In genomic region chr18:41378628-41379027, GRCh38 we compare ENCODE assay signal across 12 cellular contexts.
DNase-seq lines count a peak whose midpoint lies in the region; ATAC-seq, FAIRE-seq and TF ChIP-seq lines count a peak whose summit lies in the region.
"Had no signal": no experiment of that assay in that cellular context is flagged by ENCODE, and none has a peak within 500 bp of the region (broad histone marks: within the 10 kb centered on the region; RNA-seq: fewer than 3 reads in every experiment).

No MANE protein-coding gene starts in this region.

- H3K23me2 ChIP-seq in H9 (ENCODE audit: insufficient read length, low read depth, low read length, poor library complexity, severe bottlenecking) (no peaks in the 10 kb centered on the region), H1 (ENCODE audit: low read depth, low read length) (no peaks in the 10 kb centered on the region; the same call in 1 of the 2 replicates)

- H3T11ph ChIP-seq in H9 (ENCODE audit: low read length) = no peak overlapping the region

- H3K4me1 Mint-ChIP-seq in H9 (peaks cover 6 to 26% of the 10 kb centered on the region in 2 experiments), progenitor cell of endocrine pancreas (ENCODE audit: low read depth) (peaks cover 10% of the 10 kb centered on the region)
- H3K4me1 Mint-ChIP-seq in naive thymus-derived CD8-positive, alpha-beta T cell = no peaks in the 10 kb centered on the region

- H3K27me3 ChIP-seq in H9 (ENCODE audit: insufficient read depth, low read length) = no peaks in the 10 kb centered on the region
- no peaks in the 10 kb centered on the region for H3K27me3 ChIP-seq in H1 (replicated peaks in 1 of 4; ENCODE audit: control insufficient read depth in 3 of 4, extremely low read depth in 1 of 4, insufficient read depth in 3 of 4, low read length in 3 of 4)
- H3K27me3 ChIP-seq: sigmoid colon had no signal

- no peak overlapping the region for H3K18ac ChIP-seq in H9 (ENCODE audit: insufficient read length, low read depth, low read length)
- no peak overlapping the region for H3K18ac ChIP-seq in H1 (ENCODE audit: extremely low read depth, low read length)

- no peak overlapping the region for H3K23ac ChIP-seq in H9 (ENCODE audit: insufficient read length, low read depth, low read length)
- H3K23ac ChIP-seq in H1 (ENCODE audit: insufficient read length) = no peak overlapping the region

- CTCF ChIA-PET in H1 (lab: Charles Lee; ENCODE audit: partially characterized antibody) = interaction anchor here (0.5 to 1.8 kb wide), 14 partner anchors 13 to 1356 kb away, joined by 3 to 7 read pairs (median 3); no protein-coding TSS in a partner anchor

- H2BK20ac ChIP-seq in H9 (ENCODE audit: low read depth, low read length, poor library complexity, severe bottlenecking) = no peak overlapping the region
- H2BK20ac ChIP-seq in H1 (ENCODE audit: low read length) = no peak overlapping the region

- TF ChIP-seq RAD21 in H1 (IDR thresholded peaks at IDR 0.05 in 1 of 2, conservative IDR thresholded peaks at IDR 0.05 in 1 of 2; ENCODE audit: low read depth in 2 of 2, low read length in 2 of 2) = peak; percentile 87

- H3K79me2 ChIP-seq in H9 (ENCODE audit: insufficient read depth, low read length) (no peaks in the 10 kb centered on the region), H1 (ENCODE audit: control insufficient read depth in 1 of 2, insufficient read depth in 2 of 2, low read length in 2 of 2) (no peaks in the 10 kb centered on the region)

- TF ChIP-seq POLR2A in H1 (IDR thresholded peaks at IDR 0.05; ENCODE audit: control extremely low read depth in 1 of 2, low read depth in 2 of 2, low read length in 2 of 2) = no peak

- no peak overlapping the region for H2AFZ ChIP-seq in H9 (ENCODE audit: low read length)
- peak overlapping the region; percentile 8; the same call in 1 of the 2 replicates for H2AFZ ChIP-seq in H1 (ENCODE audit: low read length)

- no peak overlapping the region for H4K8ac ChIP-seq in H9 (replicated peaks; ENCODE audit: insufficient read length, low read depth, low read length)
- no peak overlapping the region for H4K8ac ChIP-seq in H1 (ENCODE audit: extremely low read depth, insufficient read depth, low read length)

- H3K27ac ChIP-seq in H9 (ENCODE audit: insufficient read length, low read depth, low read length) (no peak overlapping the region), H1 (ENCODE audit: low read depth, low read length) (no peak overlapping the region)
- H3K27ac ChIP-seq: sigmoid colon had no signal

- no peaks in the 10 kb centered on the region for H4K20me1 ChIP-seq in H9 (ENCODE audit: control insufficient read depth, insufficient read depth, insufficient read length)
- H4K20me1 ChIP-seq in H1 (replicated peaks in 1 of 2; ENCODE audit: control insufficient read depth in 1 of 2, insufficient read depth in 2 of 2, low read length in 2 of 2) = no peaks in the 10 kb centered on the region

- no peak overlapping the region for H3K14ac ChIP-seq in H9 (ENCODE audit: insufficient read depth, low read length)
- no peak overlapping the region for H3K14ac ChIP-seq in H1 (ENCODE audit: insufficient read length)

- DNase-seq in H9 (no peak), NCI-H748 treated with DMSO at 0.1 percent for 48 hours (lab: John Stamatoyannopoulos, UW) (peak; percentile 76), H1 (ENCODE audit: low read depth in 1 of 2, low spot score in 2 of 2) (no peak), progenitor cell of endocrine pancreas (ENCODE audit: low spot score, unreplicated experiment) (no peak), NCI-H2196 treated with DMSO at 0.1 percent for 48 hours (lab: John Stamatoyannopoulos, UW; ENCODE audit: unreplicated experiment) (no peak)
- DNase-seq in naive thymus-derived CD8-positive, alpha-beta T cell = no peak
- no peak for DNase-seq in activated naive CD4-positive, alpha-beta T cell (lab: John Stamatoyannopoulos, UW)
- DNase-seq: activated CD4-positive, CD25-positive, alpha-beta regulatory T cell treated with anti-CD3 and anti-CD28 coated beads, Interleukin-2, amount 50 U/mL, for 72 hours; amygdala; sigmoid colon; stimulated activated naive CD4-positive, alpha-beta T cell had no signal

- H3K27ac Mint-ChIP-seq in H9 (no peak overlapping the region), progenitor cell of endocrine pancreas (no peak overlapping the region)
- no peak overlapping the region for H3K27ac Mint-ChIP-seq in naive thymus-derived CD8-positive, alpha-beta T cell

- no peak overlapping the region for H3K4ac ChIP-seq in H9 (ENCODE audit: low read depth, low read length)
- H3K4ac ChIP-seq in H1 (replicated peaks; ENCODE audit: insufficient read length, low read depth, low read length) = no peak overlapping the region

- TF ChIP-seq EP300 in H1 (IDR thresholded peaks at IDR 0.05; ENCODE audit: borderline replicate concordance in 1 of 2, low read depth in 2 of 2, low read length in 2 of 2) = no peak

- H4K91ac ChIP-seq in H9 (ENCODE audit: insufficient read length, low read depth, low read length) (no peak overlapping the region), H1 (replicated peaks; ENCODE audit: insufficient read length, low read length) (no peak overlapping the region)

- TF ChIP-seq CTCF in H9 (conservative IDR thresholded peaks at IDR 0.05) = peak; percentile 66
- peak in 2 of 3 experiments; percentile 44 to 58; a peak in 2 of 4 replicates for TF ChIP-seq CTCF in H1 (IDR thresholded peaks at IDR 0.05; ENCODE audit: control extremely low read depth in 1 of 3, insufficient read depth in 1 of 3, low read depth in 1 of 3, low read length in 3 of 3)
- peak; percentile 49 for TF ChIP-seq CTCF in progenitor cell of endocrine pancreas (IDR thresholded peaks at IDR 0.05; ENCODE audit: unreplicated experiment)

- H4K5ac ChIP-seq in H9 (ENCODE audit: insufficient read length, low read depth, low read length) = no peak overlapping the region
- no peak overlapping the region for H4K5ac ChIP-seq in H1 (ENCODE audit: insufficient read length, low read depth, low read length)

- ATAC-seq in naive thymus-derived CD8-positive, alpha-beta T cell = no peak
- no peak for ATAC-seq in HG03354 (IDR thresholded peaks at IDR 0.05; ENCODE audit: poor library complexity, severe bottlenecking, unreplicated experiment)

- no peaks in the 10 kb centered on the region for H3K9me3 ChIP-seq in H9 (ENCODE audit: control insufficient read depth, low read depth, low read length)
- H3K9me3 ChIP-seq in H1 (ENCODE audit: insufficient read depth in 2 of 2, low read depth in 1 of 2, low read length in 1 of 2) = no peaks in the 10 kb centered on the region
- H3K9me3 ChIP-seq: sigmoid colon had no signal

- H3K79me1 ChIP-seq in H9 (ENCODE audit: insufficient read depth, low read depth, low read length, poor library complexity, severe bottlenecking) = no peaks in the 10 kb centered on the region
- H3K79me1 ChIP-seq in H1 (ENCODE audit: low read depth, low read length) = no peaks in the 10 kb centered on the region

- no peak overlapping the region for H2BK120ac ChIP-seq in H9 (ENCODE audit: low read depth, low read length, poor library complexity, severe bottlenecking)
- H2BK120ac ChIP-seq in H1 (replicated peaks; ENCODE audit: low read depth, low read length) = no peak overlapping the region

- H3K36me3 ChIP-seq in H1 (ENCODE audit: control insufficient read depth in 2 of 4, insufficient read depth in 4 of 4, low read length in 3 of 4) = no peaks in the 10 kb centered on the region
- H3K36me3 ChIP-seq: sigmoid colon had no signal

- H3K4me3 Mint-ChIP-seq in H9 (no peak overlapping the region), progenitor cell of endocrine pancreas (ENCODE audit: low read depth) (no peak overlapping the region)
- H3K4me3 Mint-ChIP-seq in naive thymus-derived CD8-positive, alpha-beta T cell = no peak overlapping the region

- no peak overlapping the region for H3K4me3 ChIP-seq in H1 (ENCODE audit: extremely low read depth in 1 of 4, insufficient read depth in 2 of 4, low read depth in 3 of 4, low read length in 4 of 4)
- H3K4me3 ChIP-seq: sigmoid colon had no signal

- H3K9ac ChIP-seq in H9 (ENCODE audit: extremely low read depth, insufficient read length, low read length) = no peak overlapping the region
- H3K9ac ChIP-seq in H1 (replicated peaks in 1 of 4; ENCODE audit: extremely low read depth in 1 of 4, low read depth in 3 of 4, low read length in 3 of 4) = no peak overlapping the region

- no peaks in the 10 kb centered on the region for H3K27me3 Mint-ChIP-seq in H9 (ENCODE audit: low read depth)
- H3K27me3 Mint-ChIP-seq in progenitor cell of endocrine pancreas = no peaks in the 10 kb centered on the region
- no peaks in the 10 kb centered on the region for H3K27me3 Mint-ChIP-seq in naive thymus-derived CD8-positive, alpha-beta T cell

- H3K56ac ChIP-seq in H9 (ENCODE audit: insufficient read length, low read depth, low read length) (no peak overlapping the region), H1 (replicated peaks; ENCODE audit: insufficient read length, low read depth, low read length) (no peak overlapping the region)

- H2AK5ac ChIP-seq in H9 (ENCODE audit: insufficient read length, low read length) (no peak overlapping the region), H1 (ENCODE audit: low read depth, low read length) (no peak overlapping the region)

- no peak overlapping the region for H2BK15ac ChIP-seq in H9 (ENCODE audit: low read depth, low read length)
- H2BK15ac ChIP-seq in H1 (ENCODE audit: low read length) = no peak overlapping the region

- no peaks in the 10 kb centered on the region; a peak in 1 of 5 replicates for H3K9me3 Mint-ChIP-seq in H9
- no peaks in the 10 kb centered on the region for H3K9me3 Mint-ChIP-seq in progenitor cell of endocrine pancreas (ENCODE audit: low read depth)
- peaks cover 0 to 19% (median 6%) of the 10 kb centered on the region in 9 donors for H3K9me3 Mint-ChIP-seq in naive thymus-derived CD8-positive, alpha-beta T cell

- POLR2A ChIA-PET in H1 (lab: Charles Lee; ENCODE audit: partially characterized antibody) = interaction anchor here (1.2 kb wide), 1 partner anchor 367 kb away, joined by 3 read pairs; no protein-coding TSS in a partner anchor
- POLR2A ChIA-PET in naive thymus-derived CD8-positive, alpha-beta T cell (lab: Charles Lee) = no interaction called here

- no peak overlapping the region for H2BK12ac ChIP-seq in H9 (ENCODE audit: insufficient read length, low read depth, low read length)
- H2BK12ac ChIP-seq in H1 (ENCODE audit: low read depth, low read length) = no peak overlapping the region

- H3K4me1 ChIP-seq in H9 (ENCODE audit: insufficient read depth, low read length) (no peaks in the 10 kb centered on the region), H1 (replicated peaks in 1 of 4; ENCODE audit: control insufficient read depth in 3 of 4, insufficient read depth in 4 of 4, low read length in 3 of 4) (no peaks in the 10 kb centered on the region)
- H3K4me1 ChIP-seq: sigmoid colon had no signal

- H3K36me3 Mint-ChIP-seq in H9 (ENCODE audit: insufficient read depth in 1 of 3, low read depth in 3 of 3) (no peaks in the 10 kb centered on the region; a peak in 4 of 7 replicates), progenitor cell of endocrine pancreas (ENCODE audit: insufficient read depth) (no peaks in the 10 kb centered on the region)
- H3K36me3 Mint-ChIP-seq in naive thymus-derived CD8-positive, alpha-beta T cell = no peaks in the 10 kb centered on the region

- WGBS in H9 (ENCODE audit: extremely low coverage, insufficient read length, low lambda C conversion rate) = no CpG with 5 or more reads among the region's 4 CpGs
- 66% methylated on average over 4 of the region's 4 CpGs; no CpG with 5 or more reads in 1 of the 2 experiments for WGBS in H1 (ENCODE audit: extremely low coverage in 1 of 2, insufficient coverage in 1 of 2, insufficient read length in 1 of 2, insufficient replicate concordance in 2 of 2, low coverage in 1 of 2, low lambda C conversion rate in 2 of 2, missing lambda C conversion rate in 1 of 2), 2 experiments

- H3K4me2 ChIP-seq in H9 (ENCODE audit: insufficient read depth, insufficient read length, low read length) = no peak overlapping the region
- H3K4me2 ChIP-seq in H1 (ENCODE audit: insufficient read depth in 1 of 2, low read depth in 2 of 2, low read length in 2 of 2) = no peak overlapping the region

- FAIRE-seq in H1 (lab: Jason Lieb, UNC) = peak; percentile 79

- H2BK5ac ChIP-seq in H9 (ENCODE audit: insufficient read length, low read length) = no peak overlapping the region
- no peak overlapping the region for H2BK5ac ChIP-seq in H1 (ENCODE audit: low read depth, low read length)
